Comparison of ENCODE assay signal across 27 cellular contexts in the genomic region with DNA sequence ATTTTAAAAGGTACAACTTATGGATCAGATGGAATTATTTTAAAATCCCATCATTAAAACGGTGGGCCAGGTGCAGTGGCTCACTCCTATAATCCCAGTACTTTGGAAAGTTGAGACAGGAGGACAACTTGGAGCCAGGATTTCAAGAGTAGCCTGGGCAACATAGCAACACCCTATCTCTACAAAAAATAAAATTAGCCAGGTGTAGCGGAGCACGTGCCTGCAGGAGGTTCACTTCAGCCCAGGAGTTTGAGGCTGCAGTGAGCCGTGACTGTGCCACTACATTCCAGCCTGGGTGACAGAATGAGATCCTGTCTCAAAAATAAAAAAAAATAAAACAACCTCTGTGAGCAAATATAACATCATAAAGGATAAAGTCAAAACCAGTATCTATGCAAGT.
"Had no signal": no experiment of that assay in that cellular context is flagged by ENCODE, and none has a peak within 500 bp of the region (broad histone marks: within the 10 kb centered on the region; RNA-seq: fewer than 3 reads in every experiment).

No MANE protein-coding gene starts in this region.

- H3K27me3 Mint-ChIP-seq: activated CD8-positive, alpha-beta memory T cell treated with anti-CD3 and anti-CD28 coated beads, Interleukin-2, amount 10 ng/mL, durations not matched to agents 7 days and 5 days; activated naive CD8-positive, alpha-beta T cell; effector memory CD8-positive, alpha-beta T cell; natural killer cell treated with Interleukin-12 subunit alpha and Interleukin-12 subunit beta and Interleukin-15 and Interleukin-18, amount 100 ng/mL, for 72 hours; stimulated activated naive B cell treated with anti-CD40 and anti-IgM and Interleukin-4, amounts not matched to agents 10 μg/mL and 1 μg/mL and 100 μg/mL, for 72 hours had no signal

- H3K27me3 ChIP-seq: dorsolateral prefrontal cortex, gastrocnemius medialis, hepatocyte, left lung, ovary, suprapubic skin, tibial nerve had no signal

- H3K27ac Mint-ChIP-seq: activated CD8-positive, alpha-beta memory T cell treated with anti-CD3 and anti-CD28 coated beads, Interleukin-2, amount 10 ng/mL, durations not matched to agents 7 days and 5 days; activated CD8-positive, alpha-beta T cell treated with anti-CD3 and anti-CD28 coated beads, Interleukin-2, amount 10 ng/mL, durations not matched to agents 7 days and 5 days; activated naive CD8-positive, alpha-beta T cell; natural killer cell treated with Interleukin-12 subunit alpha and Interleukin-12 subunit beta and Interleukin-15 and Interleukin-18, amount 100 ng/mL, for 72 hours; stimulated activated naive B cell treated with anti-CD40 and anti-IgM and Interleukin-4, amounts not matched to agents 10 μg/mL and 1 μg/mL and 100 μg/mL, for 72 hours; WTC11 had no signal

- ATAC-seq: activated CD8-positive, alpha-beta memory T cell treated with anti-CD3 and anti-CD28 coated beads, Interleukin-2, amount 10 ng/mL, durations not matched to agents 7 days and 5 days; activated CD8-positive, alpha-beta T cell treated with anti-CD3 and anti-CD28 coated beads, Interleukin-2, amount 10 ng/mL, durations not matched to agents 7 days and 5 days; effector memory CD8-positive, alpha-beta T cell; gastrocnemius medialis; left lung; natural killer cell treated with Interleukin-12 subunit alpha and Interleukin-12 subunit beta and Interleukin-15 and Interleukin-18, amount 100 ng/mL, for 72 hours; psoas muscle; stimulated activated naive B cell treated with anti-CD40 and anti-IgM and Interleukin-4, amounts not matched to agents 10 μg/mL and 1 μg/mL and 100 μg/mL, for 72 hours; WTC11 had no signal

- H3K9me3 Mint-ChIP-seq: effector memory CD8-positive, alpha-beta T cell; natural killer cell treated with Interleukin-12 subunit alpha and Interleukin-12 subunit beta and Interleukin-15 and Interleukin-18, amount 100 ng/mL, for 72 hours; stimulated activated naive B cell treated with anti-CD40 and anti-IgM and Interleukin-4, amounts not matched to agents 10 μg/mL and 1 μg/mL and 100 μg/mL, for 72 hours; WTC11 had no signal

- DNase-seq: activated CD4-positive, alpha-beta T cell treated with anti-CD3 and anti-CD28 coated beads, Interleukin-2, amount 50 U/mL, for 1 hour; activated CD8-positive, alpha-beta memory T cell treated with anti-CD3 and anti-CD28 coated beads, Interleukin-2, amount 10 ng/mL, durations not matched to agents 7 days and 5 days; activated CD8-positive, alpha-beta T cell treated with anti-CD3 and anti-CD28 coated beads, Interleukin-2, amount 10 ng/mL, durations not matched to agents 7 days and 5 days; activated effector memory CD4-positive, alpha-beta T cell treated with Interleukin-2 at 50 U/mL for 16 hours; activated naive CD4-positive, alpha-beta T cell treated with Interleukin-2 at 50 U/mL for 16 hours; anterior cingulate cortex; dorsolateral prefrontal cortex; effector memory CD8-positive, alpha-beta T cell; erythroblast; gastrocnemius medialis; glutamatergic neuron; left lung; mucosa of descending colon; ovary; psoas muscle; stimulated activated CD4-positive, alpha-beta T cell treated with anti-CD3 and anti-CD28 coated beads, Interleukin-15, amount 100 ng/mL, for 24 hours; stimulated activated CD4-positive, alpha-beta T cell treated with anti-CD3 and anti-CD28 coated beads, Interleukin-2, amount 100 ng/mL, for 24 hours; stimulated activated naive B cell treated with anti-CD40 and anti-IgM and Interleukin-4, amounts not matched to agents 10 μg/mL and 1 μg/mL and 100 μg/mL, for 72 hours; SW 1271; T-helper 2 cell had no signal

- H3K4me3 Mint-ChIP-seq: activated CD8-positive, alpha-beta memory T cell treated with anti-CD3 and anti-CD28 coated beads, Interleukin-2, amount 10 ng/mL, durations not matched to agents 7 days and 5 days; activated CD8-positive, alpha-beta T cell treated with anti-CD3 and anti-CD28 coated beads, Interleukin-2, amount 10 ng/mL, durations not matched to agents 7 days and 5 days; activated naive CD8-positive, alpha-beta T cell; effector memory CD8-positive, alpha-beta T cell; natural killer cell treated with Interleukin-12 subunit alpha and Interleukin-12 subunit beta and Interleukin-15 and Interleukin-18, amount 100 ng/mL, for 72 hours; stimulated activated naive B cell treated with anti-CD40 and anti-IgM and Interleukin-4, amounts not matched to agents 10 μg/mL and 1 μg/mL and 100 μg/mL, for 72 hours; WTC11 had no signal

- H3K4me1 Mint-ChIP-seq: stimulated activated naive B cell treated with anti-CD40 and anti-IgM and Interleukin-4, amounts not matched to agents 10 μg/mL and 1 μg/mL and 100 μg/mL, for 72 hours; WTC11 had no signal

- H3K27ac ChIP-seq: coronary artery, dorsolateral prefrontal cortex, gastrocnemius medialis, hepatocyte, left lung, ovary, psoas muscle, suprapubic skin, tibial nerve had no signal

- H3K9me3 ChIP-seq: gastrocnemius medialis, left lung, mucosa of descending colon, ovary, psoas muscle, suprapubic skin, tibial nerve had no signal
